Comparison of ENCODE assay signal across 26 cellular contexts in the genomic region with DNA sequence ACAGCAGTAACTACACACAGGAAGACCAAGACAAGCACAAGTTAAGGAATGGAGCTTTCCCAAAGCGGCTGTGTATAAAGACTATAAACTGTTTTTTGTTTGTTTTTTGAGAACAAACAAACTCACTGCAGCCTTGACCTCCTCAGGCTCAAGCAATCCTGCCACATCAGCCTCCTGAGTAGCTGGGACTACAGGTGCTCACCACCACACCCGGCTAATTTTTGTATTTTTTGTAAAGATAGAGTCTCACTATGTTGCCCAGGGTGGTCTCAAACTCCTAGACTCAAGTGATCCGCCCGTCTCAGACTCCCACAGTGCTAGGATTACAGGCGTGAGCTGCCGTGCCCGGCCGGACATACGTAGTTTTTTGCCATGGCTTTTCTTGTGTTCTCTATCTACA. TPM values are rescaled to one million over a fixed set of nuclear protein-coding genes. Genes with fewer than 3 reads are reported as not detected.
"Had no signal": no experiment of that assay in that cellular context is flagged by ENCODE, and none has a peak within 500 bp of the region (broad histone marks: within the 10 kb centered on the region; RNA-seq: fewer than 3 reads in every experiment).

No MANE protein-coding gene starts in this region.

- H3K4me3 ChIP-seq: right atrium auricular region, testis, transverse colon had no signal

- H3K27ac ChIP-seq: parathyroid adenoma, right atrium auricular region, testis, transverse colon had no signal

- H2AFZ ChIP-seq: parathyroid adenoma had no signal

- H3K36me3 ChIP-seq: right atrium auricular region, transverse colon had no signal

- H3K27me3 ChIP-seq: right atrium auricular region, testis, transverse colon had no signal

- DNase-seq: activated CD4-positive, alpha-beta T cell treated with anti-CD3 and anti-CD28 coated beads for 4 hours; activated CD4-positive, alpha-beta T cell treated with anti-CD3 and anti-CD28 coated beads, Interleukin-2, amount 50 U/mL, for 4 hours; activated CD8-positive, alpha-beta memory T cell treated with anti-CD3 and anti-CD28 coated beads, Interleukin-2, amount 50 U/mL, for 4 hours; activated naive CD8-positive, alpha-beta T cell treated with anti-CD3 and anti-CD28 coated beads, Interleukin-2, amount 50 U/mL, for 24 hours; activated T-cell treated with anti-CD3 and anti-CD28 coated beads, Interleukin-2, amount 50 U/mL, for 1 hour; amygdala; dermis blood vessel endothelial cell; effector CD8-positive, alpha-beta T cell; head of caudate nucleus; hippocampal formation; left cardiac atrium; naive B cell; nucleus accumbens; stimulated activated CD4-positive, alpha-beta T cell treated with anti-CD3 and anti-CD28 coated beads, Interleukin-15, amount 100 ng/mL, for 24 hours; stimulated activated CD4-positive, alpha-beta T cell treated with anti-CD3 and anti-CD28 coated beads, Interleukin-2, amount 100 ng/mL, for 24 hours; stimulated activated naive CD4-positive, alpha-beta T cell; T-cell; testis; transverse colon had no signal

- H3K79me2 ChIP-seq: parathyroid adenoma had no signal

- ATAC-seq: activated naive CD8-positive, alpha-beta T cell treated with anti-CD3 and anti-CD28 coated beads, Interleukin-2, amount 50 U/mL, for 24 hours; left cardiac atrium; T-cell had no signal

- H3K9ac ChIP-seq: parathyroid adenoma had no signal

- H3K9me3 ChIP-seq: right atrium auricular region, testis, transverse colon had no signal

RNA-seq across cellular contexts. Expression of a gene that starts 4.1 kb away (rescaled TPM):
- total RNA-seq: bronchial epithelial cell, fibroblast of villous mesenchyme, right atrium auricular region, transverse colon, urinary bladder had no signal
- polyA plus RNA-seq: keratinocyte, neural cell had no signal
